In genomic region chr7:123929620-123930019, GRCh38 we compare ENCODE assay signal across 1 cellular context.
TF ChIP-seq lines count a peak whose summit lies in the region.

No MANE protein-coding gene starts in this region.

TF ChIP-seq in GM23338, 12 proteins besides CTCF, POLR2A, EP300 and RAD21 (continued from another document):
- TF ChIP-seq, protein P1, sequence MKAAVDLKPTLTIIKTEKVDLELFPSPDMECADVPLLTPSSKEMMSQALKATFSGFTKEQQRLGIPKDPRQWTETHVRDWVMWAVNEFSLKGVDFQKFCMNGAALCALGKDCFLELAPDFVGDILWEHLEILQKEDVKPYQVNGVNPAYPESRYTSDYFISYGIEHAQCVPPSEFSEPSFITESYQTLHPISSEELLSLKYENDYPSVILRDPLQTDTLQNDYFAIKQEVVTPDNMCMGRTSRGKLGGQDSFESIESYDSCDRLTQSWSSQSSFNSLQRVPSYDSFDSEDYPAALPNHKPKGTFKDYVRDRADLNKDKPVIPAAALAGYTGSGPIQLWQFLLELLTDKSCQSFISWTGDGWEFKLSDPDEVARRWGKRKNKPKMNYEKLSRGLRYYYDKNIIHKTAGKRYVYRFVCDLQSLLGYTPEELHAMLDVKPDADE (IDR thresholded peaks at IDR 0.05), result no peak
- TF ChIP-seq POLR2AphosphoS5 (IDR thresholded peaks at IDR 0.05; ENCODE audit: low read depth), result no peak
- TF ChIP-seq, protein P2, sequence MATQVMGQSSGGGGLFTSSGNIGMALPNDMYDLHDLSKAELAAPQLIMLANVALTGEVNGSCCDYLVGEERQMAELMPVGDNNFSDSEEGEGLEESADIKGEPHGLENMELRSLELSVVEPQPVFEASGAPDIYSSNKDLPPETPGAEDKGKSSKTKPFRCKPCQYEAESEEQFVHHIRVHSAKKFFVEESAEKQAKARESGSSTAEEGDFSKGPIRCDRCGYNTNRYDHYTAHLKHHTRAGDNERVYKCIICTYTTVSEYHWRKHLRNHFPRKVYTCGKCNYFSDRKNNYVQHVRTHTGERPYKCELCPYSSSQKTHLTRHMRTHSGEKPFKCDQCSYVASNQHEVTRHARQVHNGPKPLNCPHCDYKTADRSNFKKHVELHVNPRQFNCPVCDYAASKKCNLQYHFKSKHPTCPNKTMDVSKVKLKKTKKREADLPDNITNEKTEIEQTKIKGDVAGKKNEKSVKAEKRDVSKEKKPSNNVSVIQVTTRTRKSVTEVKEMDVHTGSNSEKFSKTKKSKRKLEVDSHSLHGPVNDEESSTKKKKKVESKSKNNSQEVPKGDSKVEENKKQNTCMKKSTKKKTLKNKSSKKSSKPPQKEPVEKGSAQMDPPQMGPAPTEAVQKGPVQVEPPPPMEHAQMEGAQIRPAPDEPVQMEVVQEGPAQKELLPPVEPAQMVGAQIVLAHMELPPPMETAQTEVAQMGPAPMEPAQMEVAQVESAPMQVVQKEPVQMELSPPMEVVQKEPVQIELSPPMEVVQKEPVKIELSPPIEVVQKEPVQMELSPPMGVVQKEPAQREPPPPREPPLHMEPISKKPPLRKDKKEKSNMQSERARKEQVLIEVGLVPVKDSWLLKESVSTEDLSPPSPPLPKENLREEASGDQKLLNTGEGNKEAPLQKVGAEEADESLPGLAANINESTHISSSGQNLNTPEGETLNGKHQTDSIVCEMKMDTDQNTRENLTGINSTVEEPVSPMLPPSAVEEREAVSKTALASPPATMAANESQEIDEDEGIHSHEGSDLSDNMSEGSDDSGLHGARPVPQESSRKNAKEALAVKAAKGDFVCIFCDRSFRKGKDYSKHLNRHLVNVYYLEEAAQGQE (IDR thresholded peaks at IDR 0.05; ENCODE audit: unreplicated experiment), result no peak
- no peak for TF ChIP-seq NANOG (IDR thresholded peaks at IDR 0.05; ENCODE audit: borderline replicate concordance)
- TF ChIP-seq EZH2phosphoT487 (IDR thresholded peaks at IDR 0.05; ENCODE audit: unreplicated experiment), result no peak
